ENCODE assay signal across 7 cellular contexts in genomic region chr1:151606867-151607266, GRCh38.
"Had no signal": no experiment of that assay in that cellular context is flagged by ENCODE, and none has a peak within 500 bp of the region (broad histone marks: within the 10 kb centered on the region; RNA-seq: fewer than 3 reads in every experiment).

No MANE protein-coding gene starts in this region.

- H3K4me3 ChIP-seq: transverse colon had no signal

- H3K36me3 Mint-ChIP-seq: activated naive CD8-positive, alpha-beta T cell had no signal

- H3K27me3 ChIP-seq: transverse colon had no signal

- H3K36me3 ChIP-seq: transverse colon had no signal

- DNase-seq: activated CD4-positive, alpha-beta T cell treated with anti-CD3 and anti-CD28 coated beads, Interleukin-2, amount 50 U/mL, for 4 hours; retina; T-helper 2 cell had no signal

- H3K27ac Mint-ChIP-seq: activated naive CD8-positive, alpha-beta T cell; nephron; stimulated activated naive CD8-positive, alpha-beta T cell treated with anti-CD3 and anti-CD28 coated beads, Interleukin-15, Interleukin-2, amounts not matched to agents 100 ng/mL and 50 ng/mL, for 24 hours had no signal

- H3K9me3 ChIP-seq: transverse colon had no signal

- H3K4me3 Mint-ChIP-seq: activated naive CD8-positive, alpha-beta T cell; nephron; stimulated activated naive CD8-positive, alpha-beta T cell treated with anti-CD3 and anti-CD28 coated beads, Interleukin-15, Interleukin-2, amounts not matched to agents 100 ng/mL and 50 ng/mL, for 24 hours had no signal

- H3K9me3 Mint-ChIP-seq: nephron; stimulated activated naive CD8-positive, alpha-beta T cell treated with anti-CD3 and anti-CD28 coated beads, Interleukin-15, Interleukin-2, amounts not matched to agents 100 ng/mL and 50 ng/mL, for 24 hours had no signal
